11 cellular contexts compared by ENCODE assay signal in genomic region chr22:27668828-27669797, GRCh38.
DNase-seq lines count a peak whose midpoint lies in the region; ATAC-seq, FAIRE-seq and TF ChIP-seq lines count a peak whose summit lies in the region.
"Had no signal": no experiment of that assay in that cellular context is flagged by ENCODE, and none has a peak within 500 bp of the region (broad histone marks: within the 10 kb centered on the region; RNA-seq: fewer than 3 reads in every experiment).

No MANE protein-coding gene starts in this region.

- peak overlapping the region; percentile 3 for H3K14ac ChIP-seq in trophoblast cell (ENCODE audit: low read length)

- no CpG with 5 or more reads among the region's 7 CpGs for WGBS in trophoblast cell (ENCODE audit: extremely low coverage, insufficient coverage, insufficient read length)

- H3K36me3 ChIP-seq in GM23338 (ENCODE audit: insufficient read depth) = no peaks in the 10 kb centered on the region
- H3K36me3 ChIP-seq in Panc1 (ENCODE audit: control insufficient read depth, insufficient read depth, low read length) = no peaks in the 10 kb centered on the region
- H3K36me3 ChIP-seq in trophoblast cell (ENCODE audit: control insufficient read depth in 1 of 2, insufficient read depth in 2 of 2, low read length in 2 of 2) = no peaks in the 10 kb centered on the region

- H3K9me3 ChIP-seq in Panc1 (ENCODE audit: control insufficient read depth, insufficient read depth, low read depth, low read length) (no peaks in the 10 kb centered on the region), trophoblast cell (ENCODE audit: insufficient read depth, low read depth, low read length) (peaks cover 2% of the 10 kb centered on the region)

- ATAC-seq in GM23338 (peak; percentile 3; the same call in 1 of the 3 replicates), Panc1 (peak; percentile 45)

- FAIRE-seq in D721Med (lab: Jason Lieb, UNC) = no peak
- FAIRE-seq: GM18507 had no signal

- POLR2A ChIA-PET in Panc1 (lab: Charles Lee) = no interaction called here
- POLR2A ChIA-PET in activated CD4-positive, alpha-beta T cell treated with anti-CD3 and anti-CD28 coated beads, Interleukin-2, amount 10 ng/mL, durations not matched to agents 7 days and 5 days (lab: Charles Lee) = no interaction called here

- H2AFZ ChIP-seq in GM23338 (no peak overlapping the region), trophoblast cell (ENCODE audit: insufficient read depth, low read length, poor library complexity) (no peak overlapping the region)

- H2BK12ac ChIP-seq in trophoblast cell (ENCODE audit: low read length) = peak overlapping the region; percentile 58

- TF ChIP-seq CTCF in GM23338 (conservative IDR thresholded peaks at IDR 0.05; ENCODE audit: low read depth in 2 of 2) = no peak
- no peak for TF ChIP-seq CTCF in Panc1 (IDR thresholded peaks at IDR 0.05)
- TF ChIP-seq CTCF in fibroblast of mammary gland (conservative IDR thresholded peaks at IDR 0.05; ENCODE audit: control insufficient read depth, insufficient read depth, low read depth, low read length) = no peak
- TF ChIP-seq CTCF in D721Med (IDR thresholded peaks at IDR 0.05; ENCODE audit: insufficient read depth, missing control alignments) = no peak

- H4K91ac ChIP-seq in trophoblast cell (ENCODE audit: low read depth, low read length) = peak overlapping the region; percentile 77

- H3K4me1 ChIP-seq in GM23338 (ENCODE audit: insufficient read depth) (peaks cover 29% of the 10 kb centered on the region), Panc1 (ENCODE audit: control insufficient read depth, insufficient read depth, low read length) (no peaks in the 10 kb centered on the region), trophoblast cell (ENCODE audit: control insufficient read depth in 1 of 2, insufficient read depth in 2 of 2, low read length in 2 of 2) (peaks cover 21 to 23% of the 10 kb centered on the region in 2 experiments)

- peaks cover 13% of the 10 kb centered on the region for H3K9me3 Mint-ChIP-seq in GM23338
- peaks cover 7% of the 10 kb centered on the region for H3K9me3 Mint-ChIP-seq in activated CD4-positive, alpha-beta T cell treated with anti-CD3 and anti-CD28 coated beads, Interleukin-2, amount 10 ng/mL, durations not matched to agents 7 days and 5 days
- peaks cover 6% of the 10 kb centered on the region for H3K9me3 Mint-ChIP-seq in activated naive CD4-positive, alpha-beta T cell treated with anti-CD3 and anti-CD28 coated beads for 36 hours

- in situ Hi-C loops in Panc1 (cut with HindIII; ENCODE audit: low pct_unique_long_range_greater_than_20kb, low sequenced_read_pairs) = no loop called here

- peaks cover 35% of the 10 kb centered on the region for H3K4me1 Mint-ChIP-seq in GM23338
- no peaks in the 10 kb centered on the region for H3K4me1 Mint-ChIP-seq in activated CD4-positive, alpha-beta T cell treated with anti-CD3 and anti-CD28 coated beads, Interleukin-2, amount 10 ng/mL, durations not matched to agents 7 days and 5 days
- no peaks in the 10 kb centered on the region for H3K4me1 Mint-ChIP-seq in activated naive CD4-positive, alpha-beta T cell treated with anti-CD3 and anti-CD28 coated beads for 36 hours (ENCODE audit: low read depth)
- H3K4me1 Mint-ChIP-seq: activated naive CD8-positive, alpha-beta T cell treated with anti-CD3 and anti-CD28 coated beads, Interleukin-2, amount 10 ng/mL, durations not matched to agents 7 days and 5 days had no signal

- H4K20me1 ChIP-seq in GM23338 (replicated peaks; ENCODE audit: insufficient read depth) = no peaks in the 10 kb centered on the region

- H3K4me2 ChIP-seq in GM23338 = no peak overlapping the region
- no peak overlapping the region for H3K4me2 ChIP-seq in trophoblast cell (ENCODE audit: low read length)

- peaks cover 25% of the 10 kb centered on the region for H3K36me3 Mint-ChIP-seq in GM23338 (ENCODE audit: low read depth)
- H3K36me3 Mint-ChIP-seq in activated CD4-positive, alpha-beta T cell treated with anti-CD3 and anti-CD28 coated beads, Interleukin-2, amount 10 ng/mL, durations not matched to agents 7 days and 5 days (ENCODE audit: low read depth) = no peaks in the 10 kb centered on the region
- no peaks in the 10 kb centered on the region for H3K36me3 Mint-ChIP-seq in activated naive CD4-positive, alpha-beta T cell treated with anti-CD3 and anti-CD28 coated beads for 36 hours (ENCODE audit: low read depth)
- H3K36me3 Mint-ChIP-seq: activated naive CD8-positive, alpha-beta T cell treated with anti-CD3 and anti-CD28 coated beads, Interleukin-2, amount 10 ng/mL, durations not matched to agents 7 days and 5 days had no signal

- DNase-seq in GM23338 (ENCODE audit: low spot score) (peak; percentile 7), Panc1 (ENCODE audit: low read depth, low spot score) (no peak), fibroblast of mammary gland (ENCODE audit: low read depth) (peak; percentile 32), trophoblast cell (peak in 1 of 2 donors; percentile 1), D721Med (ENCODE audit: insufficient read length, low spot score) (no peak), DMS79 (lab: John Stamatoyannopoulos, UW) (no peak)
- DNase-seq in activated CD4-positive, alpha-beta T cell treated with anti-CD3 and anti-CD28 coated beads, Interleukin-2, amount 10 ng/mL, durations not matched to agents 7 days and 5 days = no peak
- DNase-seq in activated naive CD4-positive, alpha-beta T cell treated with anti-CD3 and anti-CD28 coated beads for 36 hours = no peak
- DNase-seq: activated naive CD8-positive, alpha-beta T cell treated with anti-CD3 and anti-CD28 coated beads, Interleukin-2, amount 10 ng/mL, durations not matched to agents 7 days and 5 days; NCI-H1417 had no signal

- no peak overlapping the region for H4K12ac ChIP-seq in trophoblast cell (ENCODE audit: low read depth, low read length)

- H3K27ac Mint-ChIP-seq in GM23338 = peak overlapping the region; percentile 62; the same call in 1 of the 2 replicates
- no peak overlapping the region for H3K27ac Mint-ChIP-seq in activated CD4-positive, alpha-beta T cell treated with anti-CD3 and anti-CD28 coated beads, Interleukin-2, amount 10 ng/mL, durations not matched to agents 7 days and 5 days
- H3K27ac Mint-ChIP-seq in activated naive CD4-positive, alpha-beta T cell treated with anti-CD3 and anti-CD28 coated beads for 36 hours = no peak overlapping the region
- H3K27ac Mint-ChIP-seq: activated naive CD8-positive, alpha-beta T cell treated with anti-CD3 and anti-CD28 coated beads, Interleukin-2, amount 10 ng/mL, durations not matched to agents 7 days and 5 days had no signal

- no peak overlapping the region for H3K4me3 Mint-ChIP-seq in GM23338
- H3K4me3 Mint-ChIP-seq in activated CD4-positive, alpha-beta T cell treated with anti-CD3 and anti-CD28 coated beads, Interleukin-2, amount 10 ng/mL, durations not matched to agents 7 days and 5 days = no peak overlapping the region
- no peak overlapping the region for H3K4me3 Mint-ChIP-seq in activated naive CD4-positive, alpha-beta T cell treated with anti-CD3 and anti-CD28 coated beads for 36 hours
- H3K4me3 Mint-ChIP-seq: activated naive CD8-positive, alpha-beta T cell treated with anti-CD3 and anti-CD28 coated beads, Interleukin-2, amount 10 ng/mL, durations not matched to agents 7 days and 5 days had no signal

- H3K27me3 ChIP-seq in GM23338 (ENCODE audit: insufficient read depth) (no peaks in the 10 kb centered on the region), Panc1 (ENCODE audit: control insufficient read depth, insufficient read depth, low read length) (no peaks in the 10 kb centered on the region), trophoblast cell (ENCODE audit: insufficient read depth, low read length) (no peaks in the 10 kb centered on the region)

- no peak overlapping the region for H2BK5ac ChIP-seq in trophoblast cell (ENCODE audit: low read depth, low read length, poor library complexity)

- H3K4me3 ChIP-seq in GM23338 = no peak overlapping the region
- no peak overlapping the region for H3K4me3 ChIP-seq in Panc1 (ENCODE audit: low read depth in 2 of 2, low read length in 2 of 2)
- no peak overlapping the region for H3K4me3 ChIP-seq in fibroblast of mammary gland (ENCODE audit: control insufficient read depth, low read depth, low read length)
- H3K4me3 ChIP-seq in trophoblast cell (ENCODE audit: low read depth, low read length) = no peak overlapping the region

- H3K9me2 ChIP-seq in GM23338 (ENCODE audit: insufficient read depth) = no peaks in the 10 kb centered on the region

- H2AK5ac ChIP-seq in trophoblast cell (ENCODE audit: low read length) = peak overlapping the region; percentile 11

- H3K27me3 Mint-ChIP-seq in GM23338 (ENCODE audit: insufficient read depth, low read depth, poor library complexity) = peaks cover 22% of the 10 kb centered on the region
- peaks cover 2% of the 10 kb centered on the region for H3K27me3 Mint-ChIP-seq in activated CD4-positive, alpha-beta T cell treated with anti-CD3 and anti-CD28 coated beads, Interleukin-2, amount 10 ng/mL, durations not matched to agents 7 days and 5 days
- H3K27me3 Mint-ChIP-seq in activated naive CD4-positive, alpha-beta T cell treated with anti-CD3 and anti-CD28 coated beads for 36 hours (ENCODE audit: low read depth) = peaks cover 34% of the 10 kb centered on the region

- H3K23ac ChIP-seq in trophoblast cell (ENCODE audit: low read length) = no peak overlapping the region

- H3K79me1 ChIP-seq in trophoblast cell (ENCODE audit: low read length) = peaks cover 15% of the 10 kb centered on the region

- H3K18ac ChIP-seq in trophoblast cell (ENCODE audit: low read length) = no peak overlapping the region

- no peak overlapping the region for H4K8ac ChIP-seq in trophoblast cell (ENCODE audit: low read depth, low read length)

- H2BK120ac ChIP-seq in trophoblast cell (ENCODE audit: insufficient read depth, low read length, poor library complexity) = peak overlapping the region; percentile 5

- intact Hi-C loops in Panc1 (cut with micrococcal nuclease; ENCODE audit: unreplicated experiment) = no loop called here
- intact Hi-C loops in activated naive CD4-positive, alpha-beta T cell treated with anti-CD3 and anti-CD28 coated beads for 36 hours (cut with micrococcal nuclease) = no loop called here

- H3K27ac ChIP-seq in GM23338 (ENCODE audit: low read depth) = peak overlapping the region; percentile 53; the same call in 1 of the 2 replicates
- H3K27ac ChIP-seq in Panc1 (ENCODE audit: low read length) = no peak overlapping the region
- no peak overlapping the region for H3K27ac ChIP-seq in trophoblast cell (ENCODE audit: low read depth, low read length)

- H3F3A ChIP-seq in GM23338 (replicated peaks; ENCODE audit: low read depth) = peaks cover 23% of the 10 kb centered on the region; the same call in 1 of the 2 replicates

- BruUV-seq in Panc1 (replicated peaks; lab: Mats Ljungman, UMichigan) = no TSS peak

- no peak overlapping the region for H3K4ac ChIP-seq in trophoblast cell (ENCODE audit: low read depth, low read length)

- H3K9ac ChIP-seq in trophoblast cell (ENCODE audit: low read length) = no peak overlapping the region

- H3K79me2 ChIP-seq in GM23338 (replicated peaks; ENCODE audit: insufficient read depth) (no peaks in the 10 kb centered on the region), trophoblast cell (ENCODE audit: control insufficient read depth, insufficient read depth, low read length, poor library complexity) (no peaks in the 10 kb centered on the region)

- CTCF ChIA-PET in Panc1 (lab: Charles Lee) = no interaction called here
- CTCF ChIA-PET in activated CD4-positive, alpha-beta T cell treated with anti-CD3 and anti-CD28 coated beads, Interleukin-2, amount 10 ng/mL, durations not matched to agents 7 days and 5 days (lab: Charles Lee) = no interaction called here
- CTCF ChIA-PET in activated naive CD4-positive, alpha-beta T cell treated with anti-CD3 and anti-CD28 coated beads for 36 hours (lab: Charles Lee) = no interaction called here

Comparison
In these comparisons a context has a peak if more than half of its experiments do, and no peak if none do; other contexts are left out.
1. DNase-seq: peak in GM23338 (single experiment) and fibroblast of mammary gland (single experiment); none in Panc1 (single experiment), activated CD4-positive, alpha-beta T cell treated with anti-CD3 and anti-CD28 coated beads, Interleukin-2, amount 10 ng/mL, durations not matched to agents 7 days and 5 days (single experiment), D721Med (single experiment), activated naive CD4-positive, alpha-beta T cell treated with anti-CD3 and anti-CD28 coated beads for 36 hours (single experiment) and DMS79 (single experiment).